8 cellular contexts compared by ENCODE assay signal in genomic region chr16:69329369-69330285, GRCh38. TPM values are rescaled to one million over a fixed set of nuclear protein-coding genes. Genes with fewer than 3 reads are reported as not detected.
DNase-seq lines count a peak whose midpoint lies in the region; ATAC-seq, FAIRE-seq and TF ChIP-seq lines count a peak whose summit lies in the region.

No MANE protein-coding gene starts in this region.

- TF ChIP-seq CTCF in DND-41 (IDR thresholded peaks at IDR 0.05; ENCODE audit: borderline replicate concordance, extremely low read depth, low read length, poor library complexity, severe bottlenecking) = peak; percentile 1
- TF ChIP-seq CTCF in heart left ventricle (IDR thresholded peaks at IDR 0.05) = no peak

- H3K4me1 ChIP-seq in DND-41 (ENCODE audit: insufficient read depth, low read length) (peaks cover 60% of the 10 kb centered on the region), heart left ventricle (peaks cover 3 to 52% (median 36%) of the 10 kb centered on the region in 12 donors), rectal smooth muscle tissue (ENCODE audit: control insufficient read depth, insufficient read depth, low read length) (peaks cover 8% of the 10 kb centered on the region)

- no peak for TF ChIP-seq POLR2A in heart left ventricle (IDR thresholded peaks at IDR 0.05)

- ATAC-seq in DND-41 (ENCODE audit: insufficient read depth, low read depth) (peak; percentile 38), GM21529 (IDR thresholded peaks at IDR 0.05; ENCODE audit: unreplicated experiment) (peak; percentile 39), heart left ventricle (peak in 2 of 4 donors; percentile 42 to 52)
- peak; percentile 48 for ATAC-seq in activated T-helper 17 cell treated with anti-CD3 and anti-CD28 coated beads, Interleukin-2, amount 50 U/mL, for 72 hours (replicated peaks)

- peak overlapping the region; percentile 96 for H3K9ac ChIP-seq in DND-41 (ENCODE audit: low read depth, low read length)
- H3K9ac ChIP-seq in rectal smooth muscle tissue (ENCODE audit: low read length) = peak overlapping the region; percentile 63

- peak overlapping the region; percentile 87 for H2AFZ ChIP-seq in DND-41 (ENCODE audit: low read depth, low read length)

- H3K4me3 ChIP-seq in DND-41 (ENCODE audit: low read depth in 1 of 2, low read length in 2 of 2) (peak overlapping the region; percentile 65 to 89; a peak in 3 of 4 replicates), heart left ventricle (peak overlapping the region; percentile 61 to 98 (median 91)), rectal smooth muscle tissue (ENCODE audit: low read length) (peak overlapping the region; percentile 80)

- FAIRE-seq in RCC 7860 (lab: Jason Lieb, UNC) = no peak

- H3K27ac Mint-ChIP-seq in activated T-helper 17 cell treated with anti-CD3 and anti-CD28 coated beads, Interleukin-2, amount 50 U/mL, for 72 hours = peak overlapping the region; percentile 79

- H3K9me3 ChIP-seq in DND-41 (ENCODE audit: insufficient read depth, low read length, severe bottlenecking) = no peaks in the 10 kb centered on the region
- H3K9me3 ChIP-seq in heart left ventricle = no peaks in the 10 kb centered on the region

- intact Hi-C loops in heart left ventricle (cut with DNase I) = loop anchor here in 1 of 10 donors (1.0 kb wide), 1 partner anchor 10 kb away; the partner anchor contains the start of genes COG8 and NIP7

- H3K27me3 ChIP-seq in DND-41 (ENCODE audit: insufficient read depth, low read length, poor library complexity) (no peaks in the 10 kb centered on the region), heart left ventricle (no peaks in the 10 kb centered on the region), rectal smooth muscle tissue (ENCODE audit: control insufficient read depth, insufficient read depth, low read length) (no peaks in the 10 kb centered on the region)

- no peaks in the 10 kb centered on the region for H3K9me3 Mint-ChIP-seq in activated T-helper 17 cell treated with anti-CD3 and anti-CD28 coated beads, Interleukin-2, amount 50 U/mL, for 72 hours

- H3K27ac ChIP-seq in DND-41 (ENCODE audit: low read length) (peak overlapping the region; percentile 93), heart left ventricle (peak overlapping the region in 10 of 12 donors; percentile 68 to 98 (median 90)), rectal smooth muscle tissue (ENCODE audit: low read depth, low read length) (peak overlapping the region; percentile 91)

- 6 to 27% (median 9%) methylated on average over 19 to 77 of the region's 77 CpGs for WGBS in heart left ventricle, 4 donors

- peaks cover 49% of the 10 kb centered on the region for H4K20me1 ChIP-seq in DND-41 (ENCODE audit: insufficient read depth, low read length)

- peaks cover 70% of the 10 kb centered on the region for H3K79me2 ChIP-seq in DND-41 (ENCODE audit: insufficient read depth, low read length)

- peaks cover 89% of the 10 kb centered on the region for H3K36me3 Mint-ChIP-seq in activated T-helper 17 cell treated with anti-CD3 and anti-CD28 coated beads, Interleukin-2, amount 50 U/mL, for 72 hours (ENCODE audit: low read depth)

- H3K4me1 Mint-ChIP-seq in activated T-helper 17 cell treated with anti-CD3 and anti-CD28 coated beads, Interleukin-2, amount 50 U/mL, for 72 hours = peaks cover 23% of the 10 kb centered on the region

- H3K4me2 ChIP-seq in DND-41 (ENCODE audit: insufficient read depth, low read length) = peak overlapping the region; percentile 94

- peak overlapping the region; percentile 84 for H3K4me3 Mint-ChIP-seq in activated T-helper 17 cell treated with anti-CD3 and anti-CD28 coated beads, Interleukin-2, amount 50 U/mL, for 72 hours

- no peaks in the 10 kb centered on the region for H3K27me3 Mint-ChIP-seq in activated T-helper 17 cell treated with anti-CD3 and anti-CD28 coated beads, Interleukin-2, amount 50 U/mL, for 72 hours

- DNase-seq in DND-41 = no peak
- peak; percentile 31 for DNase-seq in LHCN-M2 (ENCODE audit: low read depth)
- DNase-seq in heart left ventricle = peak in 1 of 5 donors; percentile 36
- DNase-seq in NCI-H2107 (lab: John Stamatoyannopoulos, UW) = no peak
- DNase-seq in RCC 7860 (ENCODE audit: low spot score) = no peak

- H3K36me3 ChIP-seq in DND-41 (ENCODE audit: insufficient read depth, low read length) (peaks cover 70% of the 10 kb centered on the region), heart left ventricle (peaks cover 0 to 72% (median 63%) of the 10 kb centered on the region in 9 donors), rectal smooth muscle tissue (ENCODE audit: control insufficient read depth, insufficient read depth, low read length) (peaks cover 22% of the 10 kb centered on the region)

RNA-seq across cellular contexts. Expression of gene PDF, which starts 0.8 kb away (rescaled TPM):
- total RNA-seq in LHCN-M2 (2014; rRNA removed) (39.6 and 40.5 TPM in 2 replicates), heart left ventricle (10 to 100 TPM in 2 of 9 donors, 1 to 10 TPM in 7; 2.7 to 13.8 (median 6.0) TPM)
- 12.9 TPM for polyA plus RNA-seq in LHCN-M2 (2012)
- total RNA-seq in activated T-helper 17 cell treated with anti-CD3 and anti-CD28 coated beads, Interleukin-2, amount 50 U/mL, for 72 hours = 10 to 100 TPM in 1 of 2 donors, 1 to 10 TPM in 1; 8.4 to 20.6 TPM
- polyA plus RNA-seq in heart left ventricle = 1 to 10 TPM; 1.4 to 9.7 TPM

RNA-seq across cellular contexts. Expression of gene COG8, which starts 9.7 kb away (rescaled TPM):
- total RNA-seq in LHCN-M2 (2014; rRNA removed) (48.8 and 48.9 TPM in 2 replicates), heart left ventricle (10 to 100 TPM; 19.7 to 43.0 (median 26.5) TPM)
- 19.4 TPM for polyA plus RNA-seq in LHCN-M2 (2012)
- total RNA-seq in activated T-helper 17 cell treated with anti-CD3 and anti-CD28 coated beads, Interleukin-2, amount 50 U/mL, for 72 hours = 10 to 100 TPM; 29.7 to 34.2 TPM
- polyA plus RNA-seq in heart left ventricle = 10 to 100 TPM; 13.3 to 19.9 TPM

RNA-seq across cellular contexts. Expression of gene NIP7, which starts 9.9 kb away (rescaled TPM):
- total RNA-seq in LHCN-M2 (2014; rRNA removed) (30.8 and 34.0 TPM in 2 replicates), heart left ventricle (10 to 100 TPM in 5 of 9 donors, 1 to 10 TPM in 4; 5.4 to 13.9 (median 10.3) TPM)
- polyA plus RNA-seq in LHCN-M2 (2012) = 19.0 TPM
- 10 to 100 TPM; 26.3 to 34.0 TPM for total RNA-seq in activated T-helper 17 cell treated with anti-CD3 and anti-CD28 coated beads, Interleukin-2, amount 50 U/mL, for 72 hours
- polyA plus RNA-seq in heart left ventricle = 10 to 100 TPM in 1 of 2 donors, 1 to 10 TPM in 1; 4.7 to 11.1 TPM

RNA-seq across cellular contexts. Expression of gene VPS4A, which starts 18.5 kb away (rescaled TPM):
- 41.3 and 43.6 TPM in 2 replicates for total RNA-seq in LHCN-M2 (2014; rRNA removed)
- polyA plus RNA-seq in LHCN-M2 (2012) = 44.9 TPM
- 10 to 100 TPM; 20.7 to 26.9 TPM for total RNA-seq in activated T-helper 17 cell treated with anti-CD3 and anti-CD28 coated beads, Interleukin-2, amount 50 U/mL, for 72 hours
- 10 to 100 TPM; 24.8 to 46.9 (median 28.4) TPM for total RNA-seq in heart left ventricle
- 10 to 100 TPM; 34.6 to 47.0 TPM for polyA plus RNA-seq in heart left ventricle

RNA-seq across cellular contexts. Expression of gene TMED6, which starts 22.0 kb away (rescaled TPM):
- total RNA-seq in LHCN-M2 (2014; rRNA removed) (not detected in 2 replicates), heart left ventricle (under 1 TPM in 2 of 9 donors, not detected in 7; 0.56 to 0.76 TPM)
- 0.49 TPM for polyA plus RNA-seq in LHCN-M2 (2012)
- 1 to 10 TPM; 2.0 to 4.0 TPM for total RNA-seq in activated T-helper 17 cell treated with anti-CD3 and anti-CD28 coated beads, Interleukin-2, amount 50 U/mL, for 72 hours
- polyA plus RNA-seq in heart left ventricle = under 1 TPM in 1 of 2 donors, not detected in 1; 0.08 TPM
